Comparison of ENCODE assay signal across 24 cellular contexts in the genomic region with DNA sequence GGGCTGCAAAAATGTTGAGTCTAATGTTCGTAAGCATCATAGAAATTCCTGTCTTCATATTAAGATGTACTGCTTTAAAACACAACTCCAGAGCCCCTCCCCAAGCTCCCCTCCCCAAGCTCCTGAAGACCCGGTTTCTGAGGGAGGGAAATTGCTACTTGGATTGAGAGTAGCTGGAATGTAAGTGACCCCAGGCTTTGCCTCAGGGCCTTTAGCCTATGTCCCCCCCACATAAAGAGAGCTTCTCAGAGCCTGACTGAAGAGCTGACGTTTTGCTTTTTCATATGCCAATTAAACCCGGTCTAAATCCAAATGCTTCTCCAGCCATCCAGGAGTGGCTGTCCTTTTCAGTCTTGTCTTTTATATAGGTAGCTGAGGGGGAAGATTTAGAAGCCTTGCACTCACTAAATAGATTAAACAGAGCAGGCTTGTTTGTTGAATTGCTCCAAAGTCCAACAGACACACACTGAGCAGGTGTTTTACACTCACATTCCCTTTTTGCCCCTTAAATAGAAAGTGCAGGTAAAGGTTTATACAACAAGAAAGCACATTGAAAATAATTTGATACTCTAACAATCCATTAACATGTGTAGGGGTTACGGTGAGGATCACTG. TPM values are rescaled to one million over a fixed set of nuclear protein-coding genes. Genes with fewer than 3 reads are reported as not detected.
A peak's percentile ranks its signal among the peaks of the same experiment; 100 is the strongest.
DNase-seq lines count a peak whose midpoint lies in the region; ATAC-seq, FAIRE-seq and TF ChIP-seq lines count a peak whose summit lies in the region.
"Had no signal": no experiment of that assay in that cellular context is flagged by ENCODE, and none has a peak within 500 bp of the region (broad histone marks: within the 10 kb centered on the region; RNA-seq: fewer than 3 reads in every experiment).

No MANE protein-coding gene starts in this region.

- FAIRE-seq in small intestine (lab: Jason Lieb, UNC): no peak
- FAIRE-seq: A204.1, GM12878 had no signal

- POLR2A ChIA-PET in OCI-LY7 (lab: Charles Lee): no interaction called here

- H3K27me3 ChIP-seq in small intestine (ENCODE audit: control insufficient read depth in 2 of 2, insufficient read depth in 2 of 2, low read length in 2 of 2): peaks cover 0 to 2% of the 10 kb centered on the region in 2 donors

- no peak overlapping the region for H3K4me2 ChIP-seq in OCI-LY7 (ENCODE audit: low read length)

- H3K36me3 ChIP-seq in OCI-LY7 (ENCODE audit: insufficient read depth, low read length) (peaks cover 11% of the 10 kb centered on the region; the same call in 1 of the 2 replicates), small intestine (ENCODE audit: control insufficient read depth in 2 of 2, insufficient read depth in 2 of 2, low read length in 2 of 2) (no peaks in the 10 kb centered on the region)

- TSS peak; percentile 87 for BruUV-seq in OCI-LY7 (replicated peaks; lab: Mats Ljungman, UMichigan)

- no peak for TF ChIP-seq CTCF in OCI-LY7 (conservative IDR thresholded peaks at IDR 0.05; ENCODE audit: low read length)

- H3K9me2 ChIP-seq in OCI-LY7 (ENCODE audit: insufficient read depth, low read length): no peaks in the 10 kb centered on the region

- H3K4me3 ChIP-seq in OCI-LY7 (ENCODE audit: low read depth, low read length, poor library complexity, severe bottlenecking): no peak overlapping the region
- no peak overlapping the region for H3K4me3 ChIP-seq in small intestine (ENCODE audit: low read depth in 1 of 2, low read length in 2 of 2)
- H3K4me3 ChIP-seq: GM12878 had no signal

- H3K9me3 ChIP-seq in OCI-LY7 (ENCODE audit: low read length) (no peaks in the 10 kb centered on the region), small intestine (ENCODE audit: control insufficient read depth, low read depth) (no peaks in the 10 kb centered on the region)
- H3K9me3 ChIP-seq: Caco-2 had no signal

- intact Hi-C loops in OCI-LY7 (cut with micrococcal nuclease; ENCODE audit: unreplicated experiment): no loop called here

- no peak overlapping the region for H2AFZ ChIP-seq in OCI-LY7 (ENCODE audit: low read length)

- CTCF ChIA-PET in OCI-LY7 (lab: Charles Lee; ENCODE audit: unreplicated experiment): no interaction called here

- H4K20me1 ChIP-seq in OCI-LY7 (ENCODE audit: insufficient read depth, low read length): no peaks in the 10 kb centered on the region

- H3K27ac ChIP-seq in OCI-LY7 (ENCODE audit: low read depth, low read length, poor library complexity, severe bottlenecking) (no peak overlapping the region), small intestine (ENCODE audit: low read depth in 1 of 2, low read length in 1 of 2) (no peak overlapping the region)

- WGBS in small intestine, 3 donors: 29 to 65% (median 39%) methylated on average over 5 of the region's 5 CpGs

- peak; percentile 57 for ATAC-seq in left lobe of liver
- ATAC-seq: GM12878, HCT116, PC-3 had no signal

- no peaks in the 10 kb centered on the region for H3K79me2 ChIP-seq in OCI-LY7 (ENCODE audit: insufficient read depth, low read depth, low read length)

- DNase-seq in NCI-H2227 treated with DMSO at 0.1 percent for 48 hours (lab: John Stamatoyannopoulos, UW) (peak; percentile 15), NCI-H2227 (lab: John Stamatoyannopoulos, UW; ENCODE audit: unreplicated experiment) (no peak), OCI-LY7 (ENCODE audit: low spot score) (no peak), left lobe of liver (ENCODE audit: low spot score) (no peak), small intestine (peak; percentile 13), activated gamma-delta T cell treated with Interleukin-2 at 50 U/mL for 16 hours (no peak)
- no peak for DNase-seq in activated naive CD4-positive, alpha-beta T cell treated with anti-CD3 and anti-CD28 coated beads, Interleukin-2, amount 50 U/mL, for 16 hours
- no peak for DNase-seq in stimulated activated CD4-positive, alpha-beta T cell treated with anti-CD3 and anti-CD28 coated beads, Interleukin-2, amount 100 ng/mL, for 24 hours
- DNase-seq: Caco-2; CD4-positive, alpha-beta T cell; GF-D8; KBM-7; NCI-H1105 treated with DMSO at 0.1 percent for 48 hours; NCI-H187 treated with DMSO at 0.1 percent for 48 hours; NCI-H2171 treated with DMSO at 0.1 percent for 48 hours; NCI-H774; PC-3; RPMI8226; SHP77 treated with DMSO at 0.1 percent for 48 hours had no signal

- H3K4me1 ChIP-seq in OCI-LY7 (ENCODE audit: insufficient read depth, low read length, poor library complexity, severe bottlenecking): no peaks in the 10 kb centered on the region
- no peaks in the 10 kb centered on the region for H3K4me1 ChIP-seq in small intestine (ENCODE audit: control insufficient read depth in 2 of 2, insufficient read depth in 1 of 2, low read depth in 1 of 2, low read length in 1 of 2)
- H3K4me1 ChIP-seq: Caco-2 had no signal

RNA-seq across cellular contexts. Expression of gene ARX, which starts 19.6 kb away (rescaled TPM):
- total RNA-seq in OCI-LY7 (2014; rRNA removed; shearing (Covaris generic)): not detected in 2 replicates
- total RNA-seq in OCI-LY7 (2022): 0.11 TPM in 1 of 2 replicates, not detected in the other
- not detected for total RNA-seq in left lobe of liver
- polyA plus RNA-seq in small intestine: under 1 TPM; 0.27 to 0.45 (median 0.31) TPM
- total RNA-seq: CD4-positive, alpha-beta T cell; Daoy; GM12878; PC-3 had no signal
- polyA plus RNA-seq: BJ had no signal

Comparison
In these comparisons a context has a peak if more than half of its experiments do, and no peak if none do; other contexts are left out.
1. DNase-seq: peak in NCI-H2227 treated with DMSO at 0.1 percent for 48 hours (single experiment) and small intestine (single experiment); none in NCI-H2227 (single experiment), OCI-LY7 (single experiment), left lobe of liver (single experiment), activated naive CD4-positive, alpha-beta T cell treated with anti-CD3 and anti-CD28 coated beads, Interleukin-2, amount 50 U/mL, for 16 hours (single experiment), activated gamma-delta T cell treated with Interleukin-2 at 50 U/mL for 16 hours (single experiment) and stimulated activated CD4-positive, alpha-beta T cell treated with anti-CD3 and anti-CD28 coated beads, Interleukin-2, amount 100 ng/mL, for 24 hours (0 of 2).